ENCODE assay signal across 19 cellular contexts in the genomic region with DNA sequence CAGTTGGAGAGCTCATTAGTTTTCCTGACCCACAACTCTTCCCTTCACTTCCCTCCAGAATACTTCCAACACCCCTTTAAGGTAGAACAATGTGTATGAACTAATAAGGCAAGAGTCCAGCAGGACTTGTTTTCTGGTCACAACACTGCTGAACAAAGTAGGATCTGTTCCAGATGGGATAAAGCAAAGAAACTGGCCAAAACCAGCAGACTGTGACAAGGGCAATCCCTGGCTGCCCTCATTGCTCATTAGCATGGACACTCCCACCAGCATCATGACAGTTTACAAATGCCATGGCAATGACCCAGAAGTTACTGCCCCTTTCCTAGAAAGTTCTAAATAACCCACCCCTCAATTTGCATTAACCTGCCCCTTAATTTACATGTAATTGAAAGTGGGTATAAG.
DNase-seq lines count a peak whose midpoint lies in the region; ATAC-seq and FAIRE-seq lines count a peak whose summit lies in the region.
"Had no signal": no experiment of that assay in that cellular context is flagged by ENCODE, and none has a peak within 500 bp of the region (broad histone marks: within the 10 kb centered on the region; RNA-seq: fewer than 3 reads in every experiment).

No MANE protein-coding gene starts in this region.

- no peak overlapping the region for H3K27ac Mint-ChIP-seq in activated T-helper 17 cell treated with anti-CD3 and anti-CD28 coated beads, Interleukin-2, amount 50 U/mL, for 72 hours

- ATAC-seq in activated T-helper 17 cell treated with anti-CD3 and anti-CD28 coated beads, Interleukin-2, amount 50 U/mL, for 72 hours (replicated peaks), result no peak
- ATAC-seq: HepG2 had no signal

- in situ Hi-C loops in ACHN (cut with HindIII; ENCODE audit: low pct_ligation_motif_present, low pct_unique_long_range_greater_than_20kb, low sequenced_read_pairs), result no loop called here

- peak; percentile 53 for FAIRE-seq in RCC 7860 (lab: Jason Lieb, UNC)
- FAIRE-seq: bronchial epithelial cell, HepG2 had no signal

- no peak overlapping the region for H3K4me3 Mint-ChIP-seq in activated T-helper 17 cell treated with anti-CD3 and anti-CD28 coated beads, Interleukin-2, amount 50 U/mL, for 72 hours
- H3K4me3 Mint-ChIP-seq: CD14-positive monocyte had no signal

- peaks cover 13% of the 10 kb centered on the region for H3K36me3 Mint-ChIP-seq in activated T-helper 17 cell treated with anti-CD3 and anti-CD28 coated beads, Interleukin-2, amount 50 U/mL, for 72 hours (ENCODE audit: low read depth)

- H3K27me3 Mint-ChIP-seq in activated T-helper 17 cell treated with anti-CD3 and anti-CD28 coated beads, Interleukin-2, amount 50 U/mL, for 72 hours, result no peaks in the 10 kb centered on the region

- peak; percentile 27 for DNase-seq in Ammon's horn (ENCODE audit: low spot score)
- DNase-seq in RCC 7860 (ENCODE audit: low spot score), result peak; percentile 24
- peak; percentile 65 for DNase-seq in globus pallidus (ENCODE audit: low spot score)
- peak; percentile 20 for DNase-seq in midbrain (lab: John Stamatoyannopoulos, UW)
- no peak for DNase-seq in stimulated activated CD4-positive, alpha-beta T cell treated with anti-CD3 and anti-CD28 coated beads, Interleukin-4, amount 100 ng/mL, for 4 hours
- no peak for DNase-seq in ACHN
- no peak for DNase-seq in activated naive CD4-positive, alpha-beta T cell (lab: John Stamatoyannopoulos, UW)
- DNase-seq: foreskin melanocyte; GDM1; NCI-H1417 treated with DMSO at 0.1 percent for 48 hours; NCI-H2171; NCI-H69; stimulated activated CD4-positive, alpha-beta T cell treated with anti-CD3 and anti-CD28 coated beads, Interleukin-12 subunit alpha, Interleukin-12 subunit beta, amount 100 ng/mL, for 4 hours; stimulated activated CD8-positive, alpha-beta memory T cell treated with anti-CD3 and anti-CD28 coated beads, Interleukin-4, amount 100 ng/mL, for 48 hours; SW 1271 had no signal

- no peaks in the 10 kb centered on the region for H3K9me3 Mint-ChIP-seq in activated T-helper 17 cell treated with anti-CD3 and anti-CD28 coated beads, Interleukin-2, amount 50 U/mL, for 72 hours
- H3K9me3 Mint-ChIP-seq: CD14-positive monocyte had no signal

- H3K4me1 Mint-ChIP-seq in activated T-helper 17 cell treated with anti-CD3 and anti-CD28 coated beads, Interleukin-2, amount 50 U/mL, for 72 hours, result no peaks in the 10 kb centered on the region

Comparison
In these comparisons a context has a peak if more than half of its experiments do, and no peak if none do; other contexts are left out.
1. DNase-seq: peak in Ammon's horn (single experiment), RCC 7860 (single experiment), globus pallidus (single experiment) and midbrain (single experiment); none in stimulated activated CD4-positive, alpha-beta T cell treated with anti-CD3 and anti-CD28 coated beads, Interleukin-4, amount 100 ng/mL, for 4 hours (0 of 2), ACHN (single experiment) and activated naive CD4-positive, alpha-beta T cell (0 of 4).